In the genomic region with DNA sequence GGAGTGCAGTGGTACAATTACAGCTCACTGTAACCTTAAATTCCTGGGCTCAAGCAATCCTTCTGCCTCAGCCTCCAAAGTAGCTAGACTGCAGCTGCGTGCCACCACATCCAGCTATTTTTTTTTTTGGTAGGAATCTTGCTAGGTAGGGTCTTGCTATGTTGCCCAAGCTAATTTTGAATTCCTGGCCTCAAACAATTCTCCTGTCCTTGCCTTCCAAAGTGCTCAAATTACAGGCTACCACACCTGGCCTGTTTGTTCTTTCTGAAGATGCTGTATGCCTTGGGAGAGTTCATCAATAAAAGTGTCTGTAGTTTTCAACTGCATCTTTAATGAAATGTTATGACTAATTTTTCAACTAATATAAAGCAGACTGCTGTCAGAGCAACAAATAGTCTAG, we compare ENCODE assay signal across 8 cellular contexts. TPM values are rescaled to one million over a fixed set of nuclear protein-coding genes. Genes with fewer than 3 reads are reported as not detected.
A peak's percentile ranks its signal among the peaks of the same experiment; 100 is the strongest.
DNase-seq lines count a peak whose midpoint lies in the region; ATAC-seq and TF ChIP-seq lines count a peak whose summit lies in the region.

No MANE protein-coding gene starts in this region.

- H3K27me3 ChIP-seq in gastrocnemius medialis, result no peaks in the 10 kb centered on the region

- no peak for TF ChIP-seq CTCF in gastrocnemius medialis (IDR thresholded peaks at IDR 0.05 in 4 of 5, conservative IDR thresholded peaks at IDR 0.05 in 1 of 5)

- H3K9me3 Mint-ChIP-seq in effector memory CD8-positive, alpha-beta T cell, result peaks cover 0 to 2% of the 10 kb centered on the region in 2 donors

- peaks cover 33 to 49% of the 10 kb centered on the region in 2 donors for H3K4me1 Mint-ChIP-seq in effector memory CD8-positive, alpha-beta T cell (ENCODE audit: low read depth in 2 of 2)

- peak; percentile 3 for DNase-seq in NCI-H146 treated with DMSO at 0.1 percent for 48 hours (lab: John Stamatoyannopoulos, UW; ENCODE audit: unreplicated experiment)
- DNase-seq in effector memory CD8-positive, alpha-beta T cell, result no peak
- no peak for DNase-seq in gastrocnemius medialis
- no peak for DNase-seq in NCI-H1436 (lab: John Stamatoyannopoulos, UW)
- DNase-seq in NCI-H2227 treated with DMSO at 0.1 percent for 48 hours (lab: John Stamatoyannopoulos, UW), result no peak
- no peak for DNase-seq in NAMALWA (ENCODE audit: low spot score)

- peaks cover 0 to 4% of the 10 kb centered on the region in 2 donors for H3K4me1 ChIP-seq in gastrocnemius medialis

- peak overlapping the region; percentile 48 to 54 (median 49) for H3K4me3 ChIP-seq in gastrocnemius medialis

- peak overlapping the region; percentile 72 to 97 for H3K27ac Mint-ChIP-seq in effector memory CD8-positive, alpha-beta T cell

- in situ Hi-C loops in gastrocnemius medialis (cut with MboI; ENCODE audit: low sequenced_read_pairs in 4 of 4), result no loop called here

- peak; percentile 27 for ATAC-seq in GM18502 (IDR thresholded peaks at IDR 0.05; ENCODE audit: poor library complexity, unreplicated experiment)
- ATAC-seq in effector memory CD8-positive, alpha-beta T cell (replicated peaks), result peak; percentile 27
- ATAC-seq in gastrocnemius medialis, result no peak
- ATAC-seq in HG02678 (IDR thresholded peaks at IDR 0.05; ENCODE audit: unreplicated experiment), result no peak

- intact Hi-C loops in gastrocnemius medialis (cut with DNase I; ENCODE audit: low total_unique reads), result no loop called here

- H3K36me3 Mint-ChIP-seq in effector memory CD8-positive, alpha-beta T cell (ENCODE audit: insufficient read depth), result peaks cover 13% of the 10 kb centered on the region

- H3K27me3 Mint-ChIP-seq in effector memory CD8-positive, alpha-beta T cell, result no peaks in the 10 kb centered on the region

- no peaks in the 10 kb centered on the region for H3K9me3 ChIP-seq in gastrocnemius medialis

- H3K36me3 ChIP-seq in gastrocnemius medialis, result no peaks in the 10 kb centered on the region

- no peak for TF ChIP-seq POLR2A in gastrocnemius medialis (IDR thresholded peaks at IDR 0.05)

- H3K4me3 Mint-ChIP-seq in effector memory CD8-positive, alpha-beta T cell, result peak overlapping the region; percentile 77 to 82

- H3K27ac ChIP-seq in gastrocnemius medialis, result peak overlapping the region; percentile 45 to 67 (median 55)

RNA-seq across cellular contexts. Expression of gene SAMD9, which starts 0.5 kb away (rescaled TPM):
- 1 to 10 TPM in 3 of 4 donors, under 1 TPM in 1; 0.89 to 1.7 (median 1.5) TPM for total RNA-seq in gastrocnemius medialis

RNA-seq across cellular contexts. Expression of gene SAMD9L, which starts 30.9 kb away (rescaled TPM):
- 1 to 10 TPM; 1.2 to 7.6 (median 2.1) TPM for total RNA-seq in gastrocnemius medialis

Comparison
In these comparisons a context has a peak if more than half of its experiments do, and no peak if none do; other contexts are left out.
1. ATAC-seq: peak in GM18502 (single experiment) and effector memory CD8-positive, alpha-beta T cell (single experiment); none in gastrocnemius medialis (0 of 2) and HG02678 (single experiment).